In genomic region chrX:149512225-149512885, GRCh38 we compare ENCODE assay signal across 8 cellular contexts. TPM values are rescaled to one million over a fixed set of nuclear protein-coding genes. Genes with fewer than 3 reads are reported as not detected.
DNase-seq lines count a peak whose midpoint lies in the region; ATAC-seq lines count a peak whose summit lies in the region.

No MANE protein-coding gene starts in this region.

- no peaks in the 10 kb centered on the region for H3K36me3 Mint-ChIP-seq in activated CD4-positive, alpha-beta memory T cell treated with anti-CD3 and anti-CD28 coated beads for 36 hours

- intact Hi-C loops in activated CD4-positive, alpha-beta memory T cell treated with anti-CD3 and anti-CD28 coated beads for 36 hours (cut with micrococcal nuclease) = no loop called here

- no peaks in the 10 kb centered on the region for H3K27me3 Mint-ChIP-seq in activated CD4-positive, alpha-beta memory T cell treated with anti-CD3 and anti-CD28 coated beads for 36 hours

- POLR2A ChIA-PET in activated CD4-positive, alpha-beta memory T cell treated with anti-CD3 and anti-CD28 coated beads for 36 hours (lab: Charles Lee) = interaction anchor here (1.5 kb wide), 1 partner anchor 28 kb away, joined by 3 read pairs; the partner anchor contains the start of gene EOLA1

- DNase-seq in Ammon's horn (ENCODE audit: low spot score) (peak; percentile 68), NCI-H2227 treated with DMSO at 0.1 percent for 48 hours (lab: John Stamatoyannopoulos, UW) (peak; percentile 5), epidermal melanocyte (ENCODE audit: insufficient read length, low spot score) (peak; percentile 38), myocyte (ENCODE audit: low read depth) (peak; percentile 48), ureter (ENCODE audit: low spot score) (peak; percentile 59)
- peak; percentile 70 for DNase-seq in activated CD4-positive, alpha-beta memory T cell treated with anti-CD3 and anti-CD28 coated beads for 36 hours

- H3K4me3 Mint-ChIP-seq in activated CD4-positive, alpha-beta memory T cell treated with anti-CD3 and anti-CD28 coated beads for 36 hours = no peak overlapping the region

- CTCF ChIA-PET in activated CD4-positive, alpha-beta memory T cell treated with anti-CD3 and anti-CD28 coated beads for 36 hours (lab: Charles Lee) = interaction anchor here (0.7 to 3.4 kb wide), 12 partner anchors 10 to 849 kb away, joined by 3 to 27 read pairs (median 4); partner anchors contain the start of genes EOLA1 and EOLA2

- H3K9me3 Mint-ChIP-seq in activated CD4-positive, alpha-beta memory T cell treated with anti-CD3 and anti-CD28 coated beads for 36 hours = no peaks in the 10 kb centered on the region

- H3K4me1 Mint-ChIP-seq in activated CD4-positive, alpha-beta memory T cell treated with anti-CD3 and anti-CD28 coated beads for 36 hours (ENCODE audit: low read depth) = peaks cover 19% of the 10 kb centered on the region

- ATAC-seq in GM18858 (IDR thresholded peaks at IDR 0.05; ENCODE audit: unreplicated experiment) (peak; percentile 67), HG03060 (IDR thresholded peaks at IDR 0.05; ENCODE audit: low read depth, unreplicated experiment) (peak; percentile 80)

- H3K27ac Mint-ChIP-seq in activated CD4-positive, alpha-beta memory T cell treated with anti-CD3 and anti-CD28 coated beads for 36 hours = peak overlapping the region; percentile 42

RNA-seq across cellular contexts. Expression of gene IDS, which starts 7.2 kb away (rescaled TPM):
- 10 to 100 TPM; 71.6 to 72.2 TPM for total RNA-seq in activated CD4-positive, alpha-beta memory T cell treated with anti-CD3 and anti-CD28 coated beads for 36 hours
- total RNA-seq in myocyte (59.6 and 73.0 TPM in 2 replicates), ureter (86.8 TPM)
- 101 TPM for polyA plus RNA-seq in myocyte (2012)

RNA-seq across cellular contexts. Expression of gene EOLA1, which starts 28.5 kb away (rescaled TPM):
- 10 to 100 TPM; 22.1 to 24.7 TPM for total RNA-seq in activated CD4-positive, alpha-beta memory T cell treated with anti-CD3 and anti-CD28 coated beads for 36 hours
- total RNA-seq in myocyte = 28.9 and 35.2 TPM in 2 replicates
- polyA plus RNA-seq in myocyte (2012) = 28.8 TPM
- total RNA-seq in ureter = 22.2 TPM

RNA-seq across cellular contexts. Expression of gene HSFX3, which starts 37.4 kb away (rescaled TPM):
- total RNA-seq in activated CD4-positive, alpha-beta memory T cell treated with anti-CD3 and anti-CD28 coated beads for 36 hours = not detected
- total RNA-seq in myocyte = 0.32 TPM in 1 of 2 replicates, not detected in the other
- polyA plus RNA-seq in myocyte (2012) = 0.13 TPM
- total RNA-seq in ureter = not detected

Comparison
In these comparisons a context has a peak if more than half of its experiments do, and no peak if none do; other contexts are left out.
1. Peak in every context shown above with its lines: DNase-seq and ATAC-seq.
2. DNase-seq: peak in every context shown above with its lines; median percentile 70 in activated CD4-positive, alpha-beta memory T cell treated with anti-CD3 and anti-CD28 coated beads for 36 hours; 68 in Ammon's horn; 59 in ureter; 48 in myocyte; 38 in epidermal melanocyte; 5 in NCI-H2227 treated with DMSO at 0.1 percent for 48 hours.